In genomic region chr2:72674982-72675915, GRCh38 we compare ENCODE assay signal across 19 cellular contexts.
DNase-seq lines count a peak whose midpoint lies in the region; ATAC-seq and TF ChIP-seq lines count a peak whose summit lies in the region.
"Had no signal": no experiment of that assay in that cellular context is flagged by ENCODE, and none has a peak within 500 bp of the region (broad histone marks: within the 10 kb centered on the region; RNA-seq: fewer than 3 reads in every experiment).

No MANE protein-coding gene starts in this region.

- no peaks in the 10 kb centered on the region for H3K4me1 ChIP-seq in CD8-positive, alpha-beta T cell (ENCODE audit: insufficient read depth, low read length)
- H3K4me1 ChIP-seq in hepatocyte (ENCODE audit: insufficient read depth), result peaks cover 17% of the 10 kb centered on the region

- no peak overlapping the region for H3K4me2 ChIP-seq in hepatocyte
- H3K4me2 ChIP-seq: PC-9 had no signal

- POLR2A ChIA-PET in CD8-positive, alpha-beta T cell (lab: Charles Lee), result no interaction called here

- CTCF ChIA-PET in CD8-positive, alpha-beta T cell (lab: Charles Lee), result no interaction called here

- ATAC-seq in CD8-positive, alpha-beta T cell, result no peak
- peak; percentile 13; the same call in 1 of the 3 replicates for ATAC-seq in SK-N-SH treated with all-trans-retinoic acid at 6 μM for 48 hours
- ATAC-seq: K562 had no signal

- peaks cover 1% of the 10 kb centered on the region for H3K9me3 Mint-ChIP-seq in CD8-positive, alpha-beta T cell
- H3K9me3 Mint-ChIP-seq in nephron (no peaks in the 10 kb centered on the region), nephron progenitor cell (no peaks in the 10 kb centered on the region), endothelial cell (ENCODE audit: unreplicated experiment) (no peaks in the 10 kb centered on the region)

- no peak overlapping the region for H3K4me3 ChIP-seq in CD8-positive, alpha-beta T cell (ENCODE audit: low read depth, low read length)
- H3K4me3 ChIP-seq in hepatocyte, result no peak overlapping the region
- H3K4me3 ChIP-seq: K562, PC-9, SJCRH30 had no signal

- no peak for DNase-seq in CD8-positive, alpha-beta T cell
- no peak for DNase-seq in hepatocyte (ENCODE audit: low spot score)
- no peak for DNase-seq in OCI-M2 (lab: John Stamatoyannopoulos, UW; ENCODE audit: unreplicated experiment)
- no peak for DNase-seq in nephron progenitor cell
- DNase-seq in endothelial cell (ENCODE audit: low spot score), result no peak
- no peak for DNase-seq in activated effector memory CD4-positive, alpha-beta T cell treated with Interleukin-2 at 50 U/mL for 16 hours
- DNase-seq: C1 segment of cervical spinal cord, GOT3, MV-4-11, NCI-H187, NCI-H2107, NCI-H226, NCI-H524, PC-9, SJCRH30 had no signal

- no peaks in the 10 kb centered on the region for H3K9me2 ChIP-seq in hepatocyte (replicated peaks; ENCODE audit: insufficient read depth)

- no peaks in the 10 kb centered on the region for H3K27me3 Mint-ChIP-seq in CD8-positive, alpha-beta T cell (ENCODE audit: low read depth)
- H3K27me3 Mint-ChIP-seq in nephron (ENCODE audit: low read depth), result no peaks in the 10 kb centered on the region
- H3K27me3 Mint-ChIP-seq in nephron progenitor cell (ENCODE audit: low read depth, poor library complexity), result no peaks in the 10 kb centered on the region
- H3K27me3 Mint-ChIP-seq in endothelial cell (ENCODE audit: unreplicated experiment), result no peaks in the 10 kb centered on the region

- H4K20me1 ChIP-seq in hepatocyte (ENCODE audit: insufficient read depth, poor library complexity, severe bottlenecking), result no peaks in the 10 kb centered on the region

- peak overlapping the region; percentile 2 for H3K27ac Mint-ChIP-seq in CD8-positive, alpha-beta T cell
- H3K27ac Mint-ChIP-seq in nephron (peak overlapping the region; percentile 84 to 96 (median 92)), nephron progenitor cell (no peak overlapping the region), endothelial cell (ENCODE audit: unreplicated experiment) (no peak overlapping the region)

- intact Hi-C loops in CD8-positive, alpha-beta T cell (cut with DNase I, micrococcal nuclease), result no loop called here

- H3K4me1 Mint-ChIP-seq in CD8-positive, alpha-beta T cell (ENCODE audit: low read depth), result peaks cover 6% of the 10 kb centered on the region
- H3K4me1 Mint-ChIP-seq in nephron (peaks cover 40% of the 10 kb centered on the region), nephron progenitor cell (peaks cover 3% of the 10 kb centered on the region), endothelial cell (ENCODE audit: unreplicated experiment) (no peaks in the 10 kb centered on the region)

- H3K79me2 ChIP-seq in hepatocyte, result peaks cover 7% of the 10 kb centered on the region

- TF ChIP-seq CTCF in CD8-positive, alpha-beta T cell (IDR thresholded peaks at IDR 0.05), result no peak
- TF ChIP-seq CTCF in hepatocyte (IDR thresholded peaks at IDR 0.05; ENCODE audit: poor library complexity) (no peak), nephron (IDR thresholded peaks at IDR 0.05; ENCODE audit: unreplicated experiment in 3 of 3) (no peak), nephron progenitor cell (IDR thresholded peaks at IDR 0.05) (no peak), endothelial cell (IDR thresholded peaks at IDR 0.05; ENCODE audit: unreplicated experiment) (no peak)

- H3K4me3 Mint-ChIP-seq in CD8-positive, alpha-beta T cell, result no peak overlapping the region
- H3K4me3 Mint-ChIP-seq in nephron (no peak overlapping the region), nephron progenitor cell (no peak overlapping the region), endothelial cell (ENCODE audit: unreplicated experiment) (no peak overlapping the region)

- H3K27me3 ChIP-seq in CD8-positive, alpha-beta T cell (ENCODE audit: insufficient read depth, low read length), result no peaks in the 10 kb centered on the region
- H3K27me3 ChIP-seq in hepatocyte, result no peaks in the 10 kb centered on the region
- H3K27me3 ChIP-seq: SJCRH30 had no signal

- WGBS in hepatocyte (ENCODE audit: low lambda C conversion rate, missing lambda C conversion rate), result 84% methylated on average over 8 of the region's 8 CpGs

- peaks cover 17% of the 10 kb centered on the region for H3K36me3 Mint-ChIP-seq in CD8-positive, alpha-beta T cell
- H3K36me3 Mint-ChIP-seq in nephron (ENCODE audit: low read depth) (peaks cover 11% of the 10 kb centered on the region), nephron progenitor cell (ENCODE audit: low read depth) (peaks cover 11% of the 10 kb centered on the region), endothelial cell (ENCODE audit: low read depth, unreplicated experiment) (no peaks in the 10 kb centered on the region)

- no peaks in the 10 kb centered on the region for H3K36me3 ChIP-seq in CD8-positive, alpha-beta T cell (ENCODE audit: insufficient read depth, low read length)
- H3K36me3 ChIP-seq in hepatocyte (replicated peaks; ENCODE audit: insufficient read depth, low read depth), result no peaks in the 10 kb centered on the region
- H3K36me3 ChIP-seq: SJCRH30 had no signal

- H3K27ac ChIP-seq in CD8-positive, alpha-beta T cell (ENCODE audit: low read depth, low read length), result no peak overlapping the region
- peak overlapping the region; percentile 79 for H3K27ac ChIP-seq in hepatocyte
- H3K27ac ChIP-seq: PC-9, RWPE1, SJCRH30 had no signal

- H2AFZ ChIP-seq in hepatocyte, result no peak overlapping the region
- H2AFZ ChIP-seq: PC-9 had no signal

- no peaks in the 10 kb centered on the region for H3K9me3 ChIP-seq in CD8-positive, alpha-beta T cell (ENCODE audit: low read length)
- no peaks in the 10 kb centered on the region for H3K9me3 ChIP-seq in hepatocyte (ENCODE audit: low read depth)
- H3K9me3 ChIP-seq: SJCRH30 had no signal

TF ChIP-seq in SK-N-SH treated with all-trans-retinoic acid at 6 μM for 48 hours, 23 proteins besides CTCF, POLR2A, EP300 and RAD21:
- no peak for TF ChIP-seq GLIS3 (CRISPR knock-in tag; IDR thresholded peaks at IDR 0.05)
- no peak for TF ChIP-seq PPARA (CRISPR knock-in tag; IDR thresholded peaks at IDR 0.05; ENCODE audit: borderline replicate concordance)
- no peak for TF ChIP-seq ISL1 (CRISPR knock-in tag; IDR thresholded peaks at IDR 0.05)

Comparison
In these comparisons a context has a peak if more than half of its experiments do, and no peak if none do; other contexts are left out.
1. H3K27ac Mint-ChIP-seq: peak in CD8-positive, alpha-beta T cell (single experiment) and nephron (3 of 3); none in nephron progenitor cell (single experiment) and endothelial cell (single experiment).